ENCODE assay signal across 21 cellular contexts in genomic region chr3:125386811-125387210, GRCh38. TPM values are rescaled to one million over a fixed set of nuclear protein-coding genes. Genes with fewer than 3 reads are reported as not detected.
DNase-seq lines count a peak whose midpoint lies in the region; ATAC-seq and TF ChIP-seq lines count a peak whose summit lies in the region.
"Had no signal": no experiment of that assay in that cellular context is flagged by ENCODE, and none has a peak within 500 bp of the region (broad histone marks: within the 10 kb centered on the region; RNA-seq: fewer than 3 reads in every experiment).

No MANE protein-coding gene starts in this region.

- peaks cover 12% of the 10 kb centered on the region for H3K4me1 Mint-ChIP-seq in MCF 10A (ENCODE audit: insufficient read depth, unreplicated experiment)

- H3K9me3 ChIP-seq in breast epithelium (no peaks in the 10 kb centered on the region), thyroid gland (no peaks in the 10 kb centered on the region), suprapubic skin (no peaks in the 10 kb centered on the region)

- no peaks in the 10 kb centered on the region for H3K27me3 ChIP-seq in breast epithelium
- H3K27me3 ChIP-seq in thyroid gland = no peaks in the 10 kb centered on the region
- no peaks in the 10 kb centered on the region for H3K27me3 ChIP-seq in suprapubic skin

- H3K27me3 Mint-ChIP-seq in MCF 10A (ENCODE audit: insufficient read depth, unreplicated experiment) = peaks cover 8% of the 10 kb centered on the region

- TF ChIP-seq EP300 in suprapubic skin (IDR thresholded peaks at IDR 0.05) = no peak

- BruUV-seq in MCF 10A (replicated peaks; lab: Mats Ljungman, UMichigan) = no TSS peak

- H3K4me3 ChIP-seq in breast epithelium = no peak overlapping the region
- H3K4me3 ChIP-seq in astrocyte of the spinal cord (ENCODE audit: low read depth, low read length) = no peak overlapping the region
- H3K4me3 ChIP-seq in thyroid gland (replicated peaks in 1 of 3) = no peak overlapping the region
- no peak overlapping the region for H3K4me3 ChIP-seq in suprapubic skin
- H3K4me3 ChIP-seq: skin epidermis had no signal

- POLR2A ChIA-PET in MCF 10A (lab: Yijun Ruan, JAX) = no interaction called here

- no peaks in the 10 kb centered on the region for H3K36me3 Mint-ChIP-seq in MCF 10A (ENCODE audit: insufficient read depth, unreplicated experiment)

- H3K4me3 Mint-ChIP-seq in MCF 10A (ENCODE audit: unreplicated experiment) = no peak overlapping the region
- H3K4me3 Mint-ChIP-seq: neural crest cell had no signal

- TF ChIP-seq POLR2A in breast epithelium (IDR thresholded peaks at IDR 0.05) (no peak), thyroid gland (IDR thresholded peaks at IDR 0.05) (peak in 1 of 2 donors; percentile 45), suprapubic skin (IDR thresholded peaks at IDR 0.05) (no peak)

- H3K27ac Mint-ChIP-seq in MCF 10A (ENCODE audit: low read depth, unreplicated experiment) = no peak overlapping the region

- H3K4me1 ChIP-seq in breast epithelium (no peaks in the 10 kb centered on the region), thyroid gland (peaks cover 16 to 22% of the 10 kb centered on the region in 2 donors), suprapubic skin (no peaks in the 10 kb centered on the region)

- DNase-seq in MCF 10A (ENCODE audit: unreplicated experiment) (peak; percentile 49), breast epithelium (ENCODE audit: low spot score in 2 of 2) (no peak), astrocyte of the spinal cord (ENCODE audit: low read depth, low spot score) (peak; percentile 41), hepatic stellate cell (ENCODE audit: low spot score) (peak; percentile 24), thyroid gland (peak; percentile 72 to 73), suprapubic skin (ENCODE audit: low spot score in 2 of 2) (no peak)
- DNase-seq: activated CD4-positive, alpha-beta T cell treated with anti-CD3 and anti-CD28 coated beads for 4 hours; activated CD8-positive, alpha-beta memory T cell treated with anti-CD3 and anti-CD28 coated beads, Interleukin-2, amount 50 U/mL, for 48 hours; activated naive CD4-positive, alpha-beta T cell; effector CD4-positive, alpha-beta T cell; mammary epithelial cell; NCI-H1436; NCI-H2227 treated with DMSO at 0.1 percent for 48 hours; NK-92 treated with Interleukin-12 subunit alpha and Interleukin-12 subunit beta, amount 100 ng/mL, for 24 hours; Right ventricle myocardium superior; T-helper 9 cell; trophoblast cell had no signal

- intact Hi-C loops in MCF 10A (cut with micrococcal nuclease) = no loop called here
- intact Hi-C loops in breast epithelium (cut with DNase I; ENCODE audit: low total_unique reads) = no loop called here
- intact Hi-C loops in thyroid gland (cut with DNase I) = no loop called here

- H3K9me3 Mint-ChIP-seq in MCF 10A (ENCODE audit: unreplicated experiment) = no peaks in the 10 kb centered on the region
- H3K9me3 Mint-ChIP-seq: neural crest cell had no signal

- 30 to 32% methylated on average over 4 of the region's 4 CpGs for WGBS in thyroid gland, 2 donors
- WGBS in suprapubic skin = 93% methylated on average over 4 of the region's 4 CpGs

- in situ Hi-C loops in astrocyte of the spinal cord (cut with HindIII; ENCODE audit: low sequenced_read_pairs) = no loop called here

- CTCF ChIA-PET in MCF 10A (lab: Yijun Ruan, JAX) = interaction anchor here (0.6 kb wide), 1 partner anchor 237 kb away, joined by 3 read pairs; no protein-coding TSS in a partner anchor

- TF ChIP-seq CTCF in MCF 10A (IDR thresholded peaks at IDR 0.05; ENCODE audit: unreplicated experiment) (no peak), breast epithelium (IDR thresholded peaks at IDR 0.05) (no peak), astrocyte of the spinal cord (IDR thresholded peaks at IDR 0.05; ENCODE audit: low read depth, low read length) (no peak), thyroid gland (IDR thresholded peaks at IDR 0.05) (no peak), suprapubic skin (IDR thresholded peaks at IDR 0.05) (no peak)

- H3K27ac ChIP-seq in breast epithelium = no peak overlapping the region
- peak overlapping the region; percentile 61 to 80 (median 80) for H3K27ac ChIP-seq in thyroid gland
- H3K27ac ChIP-seq in suprapubic skin = no peak overlapping the region
- H3K27ac ChIP-seq: skin epidermis had no signal

- ATAC-seq in HG02763 (IDR thresholded peaks at IDR 0.05; ENCODE audit: unreplicated experiment) = no peak
- no peak for ATAC-seq in HG03442 (IDR thresholded peaks at IDR 0.05; ENCODE audit: unreplicated experiment)

- H3K36me3 ChIP-seq in breast epithelium (no peaks in the 10 kb centered on the region), thyroid gland (no peaks in the 10 kb centered on the region), suprapubic skin (no peaks in the 10 kb centered on the region)

RNA-seq across cellular contexts. Expression of gene ZNF148, which starts 11.7 kb away (rescaled TPM):
- total RNA-seq in MCF 10A (2022) (35.2 and 37.2 TPM in 2 replicates), breast epithelium (10 to 100 TPM; 29.8 to 47.7 (median 31.8) TPM), thyroid gland (10 to 100 TPM; 64.2 to 86.7 (median 75.3) TPM), suprapubic skin (10 to 100 TPM; 16.5 to 30.0 (median 20.3) TPM)

Comparison
In these comparisons a context has a peak if more than half of its experiments do, and no peak if none do; other contexts are left out.
1. DNase-seq: peak in MCF 10A (single experiment), astrocyte of the spinal cord (single experiment), hepatic stellate cell (single experiment) and thyroid gland (2 of 2); none in breast epithelium (0 of 2) and suprapubic skin (0 of 2).
2. H3K27ac ChIP-seq: peak in thyroid gland (3 of 3); none in breast epithelium (0 of 2) and suprapubic skin (single experiment).